In genomic region chr5:72612810-72613209, GRCh38 we compare ENCODE assay signal across 28 cellular contexts.
"Had no signal": no experiment of that assay in that cellular context is flagged by ENCODE, and none has a peak within 500 bp of the region (broad histone marks: within the 10 kb centered on the region; RNA-seq: fewer than 3 reads in every experiment).

No MANE protein-coding gene starts in this region.

- H3K4me1 Mint-ChIP-seq: activated naive CD8-positive, alpha-beta T cell treated with anti-CD3 and anti-CD28 coated beads for 36 hours had no signal

- H3K27me3 ChIP-seq: gastrocnemius medialis, pancreas, sigmoid colon, stomach, thyroid gland had no signal

- H3K4me3 ChIP-seq: gastrocnemius medialis, pancreas, prostate gland, sigmoid colon, stomach, thyroid gland had no signal

- DNase-seq: activated CD4-positive, alpha-beta memory T cell treated with anti-CD3 and anti-CD28 coated beads for 36 hours; activated CD4-positive, alpha-beta T cell treated with anti-CD3 and anti-CD28 coated beads for 4 hours; activated CD8-positive, alpha-beta memory T cell treated with anti-CD3 and anti-CD28 coated beads, Interleukin-2, amount 50 U/mL, for 4 hours; activated effector memory CD4-positive, alpha-beta T cell treated with anti-CD3 and anti-CD28 coated beads, Interleukin-2, amount 50 U/mL, for 16 hours; activated naive CD4-positive, alpha-beta T cell treated with anti-CD3 and anti-CD28 coated beads for 36 hours; activated naive CD8-positive, alpha-beta T cell treated with anti-CD3 and anti-CD28 coated beads for 36 hours; activated T-cell treated with anti-CD3 and anti-CD28 coated beads, Interleukin-2, amount 50 U/mL, for 1 hour; amniotic stem cell; caudate nucleus; endodermal cell; gastrocnemius medialis; glutamatergic neuron; left cardiac atrium; midbrain; naive thymus-derived CD4-positive, alpha-beta T cell; pancreas; retina; sigmoid colon; stimulated activated CD4-positive, alpha-beta T cell treated with anti-CD3 and anti-CD28 coated beads, Interleukin-15, amount 100 ng/mL, for 24 hours; stimulated activated CD4-positive, alpha-beta T cell treated with anti-CD3 and anti-CD28 coated beads, Interleukin-2, amount 100 ng/mL, for 24 hours; stimulated activated naive B cell treated with anti-CD40 and anti-IgM and Interleukin-4, amounts not matched to agents 10 μg/mL and 1 μg/mL and 100 μg/mL, for 72 hours; stomach; thyroid gland had no signal

- H3K36me3 ChIP-seq: gastrocnemius medialis, pancreas, prostate gland, sigmoid colon, stomach, thyroid gland had no signal

- H3K4me1 ChIP-seq: pancreas, prostate gland had no signal

- H3K36me3 Mint-ChIP-seq: activated CD4-positive, alpha-beta memory T cell treated with anti-CD3 and anti-CD28 coated beads for 36 hours; activated naive CD8-positive, alpha-beta T cell treated with anti-CD3 and anti-CD28 coated beads for 36 hours; memory B cell; naive thymus-derived CD4-positive, alpha-beta T cell; stimulated activated naive B cell treated with anti-CD40 and anti-IgM and Interleukin-4, amounts not matched to agents 10 μg/mL and 1 μg/mL and 100 μg/mL, for 72 hours had no signal

- H3K27ac Mint-ChIP-seq: activated CD4-positive, alpha-beta memory T cell treated with anti-CD3 and anti-CD28 coated beads for 36 hours; activated naive CD4-positive, alpha-beta T cell treated with anti-CD3 and anti-CD28 coated beads for 36 hours; activated naive CD8-positive, alpha-beta T cell treated with anti-CD3 and anti-CD28 coated beads for 36 hours; activated T-helper 1 cell treated with anti-CD3 and anti-CD28 coated beads, Interleukin-12 subunit alpha, Interleukin-12 subunit beta, Interleukin-2, Interleukin-4 antibody, amounts not matched to agents 30 ng/mL and 10 ng/mL and 1 ng/mL, durations not matched to agents 14 hours and 24 hours and 36 hours; endodermal cell; memory B cell; naive thymus-derived CD4-positive, alpha-beta T cell; stimulated activated naive B cell treated with anti-CD40 and anti-IgM and Interleukin-4, amounts not matched to agents 10 μg/mL and 1 μg/mL and 100 μg/mL, for 72 hours had no signal

- FAIRE-seq: keratinocyte, pancreas had no signal

- ATAC-seq: esophagus mucosa; gastrocnemius medialis; left cardiac atrium; naive thymus-derived CD4-positive, alpha-beta T cell; pancreas; stimulated activated naive B cell treated with anti-CD40 and anti-IgM and Interleukin-4, amounts not matched to agents 10 μg/mL and 1 μg/mL and 100 μg/mL, for 72 hours had no signal

- H3K27ac ChIP-seq: gastrocnemius medialis, pancreas, prostate gland, sigmoid colon, thyroid gland had no signal

- H3K4me3 Mint-ChIP-seq: activated CD4-positive, alpha-beta memory T cell treated with anti-CD3 and anti-CD28 coated beads for 36 hours; activated naive CD4-positive, alpha-beta T cell treated with anti-CD3 and anti-CD28 coated beads for 36 hours; activated naive CD8-positive, alpha-beta T cell treated with anti-CD3 and anti-CD28 coated beads for 36 hours; activated T-helper 1 cell treated with anti-CD3 and anti-CD28 coated beads, Interleukin-12 subunit alpha, Interleukin-12 subunit beta, Interleukin-2, Interleukin-4 antibody, amounts not matched to agents 30 ng/mL and 10 ng/mL and 1 ng/mL, durations not matched to agents 14 hours and 24 hours and 36 hours; endodermal cell; memory B cell; naive thymus-derived CD4-positive, alpha-beta T cell; stimulated activated naive B cell treated with anti-CD40 and anti-IgM and Interleukin-4, amounts not matched to agents 10 μg/mL and 1 μg/mL and 100 μg/mL, for 72 hours had no signal

- H3K9me3 ChIP-seq: gastrocnemius medialis, pancreas, prostate gland, sigmoid colon, stomach, thyroid gland had no signal

- H3K9me3 Mint-ChIP-seq: activated CD4-positive, alpha-beta memory T cell treated with anti-CD3 and anti-CD28 coated beads for 36 hours; activated naive CD4-positive, alpha-beta T cell treated with anti-CD3 and anti-CD28 coated beads for 36 hours; activated naive CD8-positive, alpha-beta T cell treated with anti-CD3 and anti-CD28 coated beads for 36 hours; activated T-helper 1 cell treated with anti-CD3 and anti-CD28 coated beads, Interleukin-12 subunit alpha, Interleukin-12 subunit beta, Interleukin-2, Interleukin-4 antibody, amounts not matched to agents 30 ng/mL and 10 ng/mL and 1 ng/mL, durations not matched to agents 14 hours and 24 hours and 36 hours; endodermal cell; memory B cell; naive thymus-derived CD4-positive, alpha-beta T cell; stimulated activated naive B cell treated with anti-CD40 and anti-IgM and Interleukin-4, amounts not matched to agents 10 μg/mL and 1 μg/mL and 100 μg/mL, for 72 hours had no signal
